ENCODE assay signal across 18 cellular contexts in genomic region chr2:178834086-178834485, GRCh38. TPM values are rescaled to one million over a fixed set of nuclear protein-coding genes. Genes with fewer than 3 reads are reported as not detected.
DNase-seq lines count a peak whose midpoint lies in the region; ATAC-seq, FAIRE-seq and TF ChIP-seq lines count a peak whose summit lies in the region.
"Had no signal": no experiment of that assay in that cellular context is flagged by ENCODE, and none has a peak within 500 bp of the region (broad histone marks: within the 10 kb centered on the region; RNA-seq: fewer than 3 reads in every experiment).

No MANE protein-coding gene starts in this region.

- intact Hi-C loops in left ventricle myocardium inferior (cut with micrococcal nuclease) (no loop called here), psoas muscle (cut with DNase I) (no loop called here), left lung (cut with DNase I) (no loop called here)

- TF ChIP-seq POLR2A in GM12891 (IDR thresholded peaks at IDR 0.05; ENCODE audit: low read depth, low read length) = no peak

- peak; percentile 9 for FAIRE-seq in GM12891 (lab: Jason Lieb, UNC)
- FAIRE-seq: HTR-8/SVneo had no signal

- no peaks in the 10 kb centered on the region for H3K27me3 ChIP-seq in cardiac muscle cell
- H3K27me3 ChIP-seq in left ventricle myocardium inferior (ENCODE audit: low read depth) = no peaks in the 10 kb centered on the region
- no peaks in the 10 kb centered on the region for H3K27me3 ChIP-seq in psoas muscle (ENCODE audit: insufficient read depth in 3 of 3, low read length in 2 of 3)
- no peaks in the 10 kb centered on the region for H3K27me3 ChIP-seq in left lung
- H3K27me3 ChIP-seq: BLaER1 treated with 17β-estradiol and CSF1 and Interleukin-3, amounts not matched to agents 10 nM and 100 nM had no signal

- ATAC-seq in psoas muscle (peak; percentile 86 to 93 (median 90)), left lung (no peak)
- ATAC-seq: CD8-positive, alpha-beta T cell; HCT116 had no signal

- H3K4me1 ChIP-seq in cardiac muscle cell (ENCODE audit: low read depth) (peaks cover 28% of the 10 kb centered on the region), left ventricle myocardium inferior (peaks cover 51% of the 10 kb centered on the region), psoas muscle (peaks cover 46% of the 10 kb centered on the region), left lung (no peaks in the 10 kb centered on the region)

- DNase-seq in GM12891 (ENCODE audit: insufficient read length, low spot score) = no peak
- no peak for DNase-seq in cardiac muscle cell (ENCODE audit: low read depth in 1 of 2, low spot score in 1 of 2)
- peak; percentile 41 for DNase-seq in left ventricle myocardium inferior
- peak; percentile 27 to 65 for DNase-seq in psoas muscle
- DNase-seq in G401 (ENCODE audit: low spot score) = no peak
- no peak for DNase-seq in DMS53 (lab: John Stamatoyannopoulos, UW)
- DNase-seq in left lung = no peak
- DNase-seq in superior temporal gyrus (ENCODE audit: extremely low spot score) = no peak
- DNase-seq: Calu3; CD8-positive, alpha-beta T cell; GDM1; GOT3; H7; HFFc6; IMR-90 had no signal

- TF ChIP-seq CTCF in cardiac muscle cell (IDR thresholded peaks at IDR 0.05; ENCODE audit: low read depth, low read length) = no peak
- no peak for TF ChIP-seq CTCF in left ventricle myocardium inferior (IDR thresholded peaks at IDR 0.05; ENCODE audit: borderline replicate concordance)
- no peak for TF ChIP-seq CTCF in psoas muscle (IDR thresholded peaks at IDR 0.05)
- no peak for TF ChIP-seq CTCF in left lung (IDR thresholded peaks at IDR 0.05)

- 36 to 57% (median 48%) methylated on average over 9 of the region's 9 CpGs for WGBS in psoas muscle, 3 donors

- in situ Hi-C loops in G401 (cut with HindIII; ENCODE audit: low sequenced_read_pairs) = no loop called here

- H3K4me3 ChIP-seq in cardiac muscle cell = no peak overlapping the region
- no peak overlapping the region for H3K4me3 ChIP-seq in left ventricle myocardium inferior
- peak overlapping the region; percentile 23 for H3K4me3 ChIP-seq in psoas muscle
- no peak overlapping the region for H3K4me3 ChIP-seq in left lung
- H3K4me3 ChIP-seq: BLaER1 treated with 17β-estradiol and CSF1 and Interleukin-3, amounts not matched to agents 10 nM and 100 nM had no signal

- H3K36me3 ChIP-seq in cardiac muscle cell (peaks cover 60% of the 10 kb centered on the region), left ventricle myocardium inferior (peaks cover 5% of the 10 kb centered on the region), psoas muscle (ENCODE audit: insufficient read depth in 1 of 2, low read depth in 1 of 2) (no peaks in the 10 kb centered on the region), left lung (no peaks in the 10 kb centered on the region)
- H3K36me3 ChIP-seq: BLaER1 treated with 17β-estradiol and CSF1 and Interleukin-3, amounts not matched to agents 10 nM and 100 nM had no signal

- H3K9me3 ChIP-seq in cardiac muscle cell (ENCODE audit: low read depth) (no peaks in the 10 kb centered on the region), left ventricle myocardium inferior (replicated peaks) (no peaks in the 10 kb centered on the region), psoas muscle (no peaks in the 10 kb centered on the region), left lung (no peaks in the 10 kb centered on the region)
- H3K9me3 ChIP-seq: BLaER1 treated with 17β-estradiol and CSF1 and Interleukin-3, amounts not matched to agents 10 nM and 100 nM had no signal

- H3K27ac ChIP-seq in cardiac muscle cell = peak overlapping the region; percentile 45
- H3K27ac ChIP-seq in left ventricle myocardium inferior (replicated peaks) = peak overlapping the region; percentile 49
- peak overlapping the region; percentile 67 for H3K27ac ChIP-seq in psoas muscle
- no peak overlapping the region for H3K27ac ChIP-seq in left lung
- H3K27ac ChIP-seq: BLaER1 treated with 17β-estradiol and CSF1 and Interleukin-3, amounts not matched to agents 10 nM and 100 nM had no signal

TF ChIP-seq in GM12891, 5 proteins besides CTCF, POLR2A, EP300 and RAD21:
- TF ChIP-seq POU2F2 (IDR thresholded peaks at IDR 0.05; ENCODE audit: low read depth, low read length) (no peak), TAF1 (IDR thresholded peaks at IDR 0.05; ENCODE audit: low read depth, low read length) (no peak), SPI1 (IDR thresholded peaks at IDR 0.05; ENCODE audit: low read depth, low read length) (no peak), POLR2AphosphoS5 (IDR thresholded peaks at IDR 0.05; ENCODE audit: low read depth, low read length) (no peak)

RNA-seq across cellular contexts. Expression of gene TTN, which starts 26.9 kb away (rescaled TPM):
- 1.0 TPM for polyA plus RNA-seq in GM12891 (2012; ENCODE audit: low read depth, missing spikeins)
- total RNA-seq in cardiac muscle cell (473 and 1,214 TPM in 2 replicates), left ventricle myocardium inferior (2,803 TPM), psoas muscle (1,000 to 10,000 TPM; 4,462 to 7,650 (median 6,674) TPM), left lung (10 to 100 TPM; 26.1 to 27.5 TPM)
- polyA plus RNA-seq in cardiac muscle cell (1,208 and 1,558 TPM in 2 replicates), psoas muscle (100 to 1,000 TPM; 137 to 248 (median 173) TPM)
- total RNA-seq in G401 (2014; rRNA removed; shearing (Covaris generic)) = 0.74 and 0.88 TPM in 2 replicates

Comparison
In these comparisons a context has a peak if more than half of its experiments do, and no peak if none do; other contexts are left out.
1. DNase-seq: peak in left ventricle myocardium inferior (single experiment) and psoas muscle (2 of 2); none in GM12891 (single experiment), cardiac muscle cell (0 of 2), G401 (single experiment), DMS53 (single experiment), left lung (0 of 2) and superior temporal gyrus (single experiment).
2. H3K27ac ChIP-seq: peak in cardiac muscle cell (single experiment), left ventricle myocardium inferior (single experiment) and psoas muscle (single experiment); none in left lung (0 of 2).
3. RNA of gene TTN, which starts 26.9 kb away (total RNA-seq): 4,462 to 7,650 TPM in psoas muscle, 2,803 TPM in left ventricle myocardium inferior (single experiment) and 473 to 1,214 TPM in cardiac muscle cell; 26.1 to 27.5 TPM in left lung and 0.74 to 0.88 TPM in G401; every median in the first group is over 10 times any median in the second.